In genomic region chr12:26434299-26434915, GRCh38 we compare ENCODE assay signal across 8 cellular contexts.
A peak's percentile ranks its signal among the peaks of the same experiment; 100 is the strongest.
DNase-seq lines count a peak whose midpoint lies in the region; ATAC-seq, FAIRE-seq and TF ChIP-seq lines count a peak whose summit lies in the region.

No MANE protein-coding gene starts in this region.

- H3K27me3 ChIP-seq in astrocyte (ENCODE audit: insufficient read depth, low read length) (no peaks in the 10 kb centered on the region), thoracic aorta (replicated peaks; ENCODE audit: insufficient read depth) (no peaks in the 10 kb centered on the region)

- H3K27ac Mint-ChIP-seq in astrocyte (ENCODE audit: unreplicated experiment) = no peak overlapping the region

- H3K4me3 ChIP-seq in astrocyte (ENCODE audit: insufficient read depth, low read depth, low read length) (no peak overlapping the region), thoracic aorta (no peak overlapping the region)

- H3K9me3 Mint-ChIP-seq in astrocyte (ENCODE audit: unreplicated experiment) = no peaks in the 10 kb centered on the region

- H3K9ac ChIP-seq in astrocyte (ENCODE audit: low read length) = no peak overlapping the region

- no peak overlapping the region for H3K27ac ChIP-seq in astrocyte (ENCODE audit: low read depth, low read length)
- H3K27ac ChIP-seq in thoracic aorta = no peak overlapping the region

- H3K79me2 ChIP-seq in astrocyte (ENCODE audit: insufficient read depth, low read length) = no peaks in the 10 kb centered on the region

- H3K27me3 Mint-ChIP-seq in astrocyte (ENCODE audit: low read depth, unreplicated experiment) = no peaks in the 10 kb centered on the region

- no peak overlapping the region for H2AFZ ChIP-seq in astrocyte (ENCODE audit: low read depth, low read length)

- H3K36me3 Mint-ChIP-seq in astrocyte (ENCODE audit: low read depth, unreplicated experiment) = no peaks in the 10 kb centered on the region

- no peak overlapping the region for H3K4me3 Mint-ChIP-seq in astrocyte (ENCODE audit: unreplicated experiment)

- no peaks in the 10 kb centered on the region for H3K4me1 Mint-ChIP-seq in astrocyte (ENCODE audit: low read depth, unreplicated experiment)

- H4K20me1 ChIP-seq in astrocyte (ENCODE audit: insufficient read depth, low read length) = no peaks in the 10 kb centered on the region

- no peak overlapping the region for H3K4me2 ChIP-seq in astrocyte (ENCODE audit: low read length)

- no peaks in the 10 kb centered on the region for H3K9me3 ChIP-seq in astrocyte (ENCODE audit: insufficient read depth, low read depth, low read length)
- H3K9me3 ChIP-seq in thoracic aorta = no peaks in the 10 kb centered on the region

- peak; percentile 88 for FAIRE-seq in astrocyte (lab: Jason Lieb, UNC)

- TF ChIP-seq CTCF in astrocyte (IDR thresholded peaks at IDR 0.05; ENCODE audit: insufficient read depth, low read depth, low read length) (peak; percentile 74), thoracic aorta (IDR thresholded peaks at IDR 0.05) (peak; percentile 71)

- H3K4me1 ChIP-seq in astrocyte (ENCODE audit: insufficient read depth, low read length) = no peaks in the 10 kb centered on the region
- no peaks in the 10 kb centered on the region for H3K4me1 ChIP-seq in thoracic aorta (ENCODE audit: control insufficient read depth in 1 of 2, low read depth in 2 of 2)

- H3K36me3 ChIP-seq in astrocyte (ENCODE audit: insufficient read depth, low read length) (no peaks in the 10 kb centered on the region), thoracic aorta (no peaks in the 10 kb centered on the region)

- DNase-seq in SIG-M5 treated with dmso at 0.1 percent for 504 hours (lab: John Stamatoyannopoulos, UW; ENCODE audit: unreplicated experiment) (peak; percentile 85), SIG-M5 (lab: John Stamatoyannopoulos, UW) (no peak), NCI-H460 (ENCODE audit: extremely low read depth, low read depth) (peak; percentile 32), astrocyte (ENCODE audit: low read depth) (peak; percentile 26), inferior parietal cortex (ENCODE audit: extremely low spot score) (peak; percentile 50), thoracic aorta (ENCODE audit: low spot score) (no peak), activated gamma-delta T cell treated with Interleukin-2 at 50 U/mL for 16 hours (no peak)

- peak; percentile 74 for ATAC-seq in HG02885 (IDR thresholded peaks at IDR 0.05; ENCODE audit: poor library complexity, unreplicated experiment)
- no peak for ATAC-seq in thoracic aorta (ENCODE audit: insufficient number of reproducible peaks, low FRiP score, low read depth)

Comparison
In these comparisons a context has a peak if more than half of its experiments do, and no peak if none do; other contexts are left out.
1. DNase-seq: peak in SIG-M5 treated with dmso at 0.1 percent for 504 hours (single experiment), NCI-H460 (single experiment), astrocyte (single experiment) and inferior parietal cortex (single experiment); none in SIG-M5 (single experiment), thoracic aorta (single experiment) and activated gamma-delta T cell treated with Interleukin-2 at 50 U/mL for 16 hours (single experiment).